In genomic region chr10:132464256-132465192, GRCh38 we compare ENCODE assay signal across 12 cellular contexts.
A peak's percentile ranks its signal among the peaks of the same experiment; 100 is the strongest.
DNase-seq lines count a peak whose midpoint lies in the region; ATAC-seq and TF ChIP-seq lines count a peak whose summit lies in the region.
"Had no signal": no experiment of that assay in that cellular context is flagged by ENCODE, and none has a peak within 500 bp of the region (broad histone marks: within the 10 kb centered on the region; RNA-seq: fewer than 3 reads in every experiment).

No MANE protein-coding gene starts in this region.

- DNase-seq in SK-N-DZ (ENCODE audit: low spot score) (peak; percentile 74), fibroblast of the aortic adventitia (ENCODE audit: low read depth) (peak; percentile 86), middle frontal gyrus (ENCODE audit: extremely low spot score, low spot score) (peak; percentile 13), superior temporal gyrus (ENCODE audit: extremely low spot score) (peak; percentile 68), kidney glomerular epithelial cell (lab: John Stamatoyannopoulos, UW) (no peak)
- no peak for DNase-seq in stimulated activated CD4-positive, alpha-beta T cell treated with anti-CD3 and anti-CD28 coated beads, Interleukin-2, amount 100 ng/mL, for 48 hours
- DNase-seq: activated T-cell treated with anti-CD3 and anti-CD28 coated beads, Interleukin-2, amount 50 U/mL, for 48 hours; DMS79 treated with DMSO at 0.1 percent for 48 hours; KG1; NCI-H510A treated with DMSO at 0.1 percent for 48 hours had no signal

- H3K4me3 ChIP-seq in fibroblast of the aortic adventitia (ENCODE audit: low read depth, low read length) = no peak overlapping the region

- ATAC-seq in GM19397 (IDR thresholded peaks at IDR 0.05; ENCODE audit: unreplicated experiment) = no peak
- ATAC-seq in activated CD4-positive, CD25-positive, alpha-beta regulatory T cell treated with anti-CD3 and anti-CD28 coated beads, Interleukin-2, amount 50 U/mL, for 24 hours = no peak

- no peak for TF ChIP-seq CTCF in fibroblast of the aortic adventitia (IDR thresholded peaks at IDR 0.05; ENCODE audit: insufficient read depth, low read length)

Comparison
In these comparisons a context has a peak if more than half of its experiments do, and no peak if none do; other contexts are left out.
1. DNase-seq: peak in SK-N-DZ (single experiment), fibroblast of the aortic adventitia (single experiment), middle frontal gyrus (single experiment) and superior temporal gyrus (single experiment); none in kidney glomerular epithelial cell (single experiment) and stimulated activated CD4-positive, alpha-beta T cell treated with anti-CD3 and anti-CD28 coated beads, Interleukin-2, amount 100 ng/mL, for 48 hours (0 of 2).